8 cellular contexts compared by ENCODE assay signal in genomic region chr2:54634564-54635511, GRCh38.
DNase-seq lines count a peak whose midpoint lies in the region; ATAC-seq and TF ChIP-seq lines count a peak whose summit lies in the region.

No MANE protein-coding gene starts in this region.

- H3K36me3 Mint-ChIP-seq in activated B cell treated with CpG ODN at 0.5 μM for 24 hours (ENCODE audit: low read depth) (peaks cover 76% of the 10 kb centered on the region), neural progenitor cell (peaks cover 35% of the 10 kb centered on the region)

- POLR2A ChIA-PET in AG04449 (lab: Yijun Ruan, JAX) (no interaction called here), activated B cell treated with CpG ODN at 0.5 μM for 24 hours (lab: Charles Lee) (interaction anchor here (0.7 to 2.7 kb wide), 9 partner anchors 10 to 110 kb away, joined by 3 to 31 read pairs (median 6); no protein-coding TSS in a partner anchor)

- in situ Hi-C loops in GM18951 (cut with MboI; ENCODE audit: low sequenced_read_pairs, unreplicated experiment) = loop anchor here (10.0 kb wide), 1 partner anchor 60 kb away; no protein-coding TSS in a partner anchor

- H3K9me3 Mint-ChIP-seq in activated B cell treated with CpG ODN at 0.5 μM for 24 hours (no peaks in the 10 kb centered on the region), neural progenitor cell (no peaks in the 10 kb centered on the region)

- H3K4me3 Mint-ChIP-seq in activated B cell treated with CpG ODN at 0.5 μM for 24 hours (peak overlapping the region; percentile 47), neural progenitor cell (no peak overlapping the region)

- CTCF ChIA-PET in AG04449 (lab: Yijun Ruan, JAX) (interaction anchor here (0.8 to 2.7 kb wide), 4 partner anchors 10 to 528 kb away, joined by 4 to 7 read pairs (median 5); no protein-coding TSS in a partner anchor), activated B cell treated with CpG ODN at 0.5 μM for 24 hours (lab: Charles Lee) (interaction anchor here (0.7 to 3.5 kb wide), 5 partner anchors 72 to 528 kb away, joined by 3 to 13 read pairs (median 8); no protein-coding TSS in a partner anchor)

- H3K4me1 ChIP-seq in sigmoid colon (peaks cover 0 to 64% (median 56%) of the 10 kb centered on the region in 4 donors), neural progenitor cell (no peaks in the 10 kb centered on the region)

- no peak overlapping the region for H2AFZ ChIP-seq in neural progenitor cell (replicated peaks)

- no peaks in the 10 kb centered on the region for H4K20me1 ChIP-seq in neural progenitor cell (ENCODE audit: low read depth)

- H3K4me1 Mint-ChIP-seq in activated B cell treated with CpG ODN at 0.5 μM for 24 hours = peaks cover 59% of the 10 kb centered on the region
- H3K4me1 Mint-ChIP-seq in neural progenitor cell = peaks cover 10% of the 10 kb centered on the region

- H3K4me3 ChIP-seq in AG04449 (ENCODE audit: low read depth, low read length) = peak overlapping the region; percentile 32
- peak overlapping the region in 1 of 4 donors; percentile 1 for H3K4me3 ChIP-seq in sigmoid colon
- no peak overlapping the region for H3K4me3 ChIP-seq in neural progenitor cell

- H3K4me2 ChIP-seq in neural progenitor cell = no peak overlapping the region

- peaks cover 33 to 65% (median 42%) of the 10 kb centered on the region in 4 donors for H3K36me3 ChIP-seq in sigmoid colon
- H3K36me3 ChIP-seq in neural progenitor cell = peaks cover 8% of the 10 kb centered on the region

- H3F3A ChIP-seq in neural progenitor cell (ENCODE audit: low read depth) = no peaks in the 10 kb centered on the region

- H3K27ac ChIP-seq in sigmoid colon (peak overlapping the region; percentile 65 to 71 (median 70)), neural progenitor cell (no peak overlapping the region)

- H3K27ac Mint-ChIP-seq in activated B cell treated with CpG ODN at 0.5 μM for 24 hours = peak overlapping the region; percentile 97
- H3K27ac Mint-ChIP-seq in neural progenitor cell = no peak overlapping the region

- 53 to 72% methylated on average over 16 of the region's 16 CpGs for WGBS in sigmoid colon, 2 donors

- TF ChIP-seq EP300 in sigmoid colon (IDR thresholded peaks at IDR 0.05) = no peak

- H3K79me2 ChIP-seq in neural progenitor cell (ENCODE audit: low read depth) = no peaks in the 10 kb centered on the region

- DNase-seq in AG04449 (ENCODE audit: low read depth, low spot score) (no peak), activated B cell treated with CpG ODN at 0.5 μM for 24 hours (peak; percentile 42), glomerular endothelial cell (ENCODE audit: extremely low read depth, low read depth, low spot score) (peak; percentile 93), sigmoid colon (peak; percentile 84), neural progenitor cell (ENCODE audit: low spot score) (no peak), NCI-H82 treated with DMSO at 0.1 percent for 48 hours (lab: John Stamatoyannopoulos, UW; ENCODE audit: unreplicated experiment) (no peak)

- H3K9me3 ChIP-seq in sigmoid colon = no peaks in the 10 kb centered on the region
- no peaks in the 10 kb centered on the region for H3K9me3 ChIP-seq in neural progenitor cell (ENCODE audit: low read depth)

- no peaks in the 10 kb centered on the region for H3K27me3 ChIP-seq in sigmoid colon
- no peaks in the 10 kb centered on the region for H3K27me3 ChIP-seq in neural progenitor cell

- H3K27me3 Mint-ChIP-seq in activated B cell treated with CpG ODN at 0.5 μM for 24 hours (no peaks in the 10 kb centered on the region), neural progenitor cell (ENCODE audit: insufficient read depth, low read depth) (no peaks in the 10 kb centered on the region)

- intact Hi-C loops in activated B cell treated with CpG ODN at 0.5 μM for 24 hours (cut with micrococcal nuclease) (loop anchor here (1.0 to 5.0 kb wide), 7 partner anchors 37 to 528 kb away; no protein-coding TSS in a partner anchor), sigmoid colon (cut with DNase I) (no loop called here)

- peak; percentile 74 for ATAC-seq in HG03095 (IDR thresholded peaks at IDR 0.05; ENCODE audit: unreplicated experiment)
- peak; percentile 73 for ATAC-seq in activated B cell treated with CpG ODN at 0.5 μM for 24 hours (ENCODE audit: low read depth)

- no peak overlapping the region for H3K9ac ChIP-seq in neural progenitor cell

- TF ChIP-seq CTCF in AG04449 (IDR thresholded peaks at IDR 0.05; ENCODE audit: insufficient read depth, low read length, missing control alignments) = no peak
- TF ChIP-seq CTCF in activated B cell treated with CpG ODN at 0.5 μM for 24 hours (IDR thresholded peaks at IDR 0.05) = no peak
- no peak for TF ChIP-seq CTCF in sigmoid colon (IDR thresholded peaks at IDR 0.05)
- no peak for TF ChIP-seq CTCF in neural progenitor cell (IDR thresholded peaks at IDR 0.05)

- peak; percentile 40 for TF ChIP-seq POLR2A in GM18951 (IDR thresholded peaks at IDR 0.05; ENCODE audit: extremely low read depth, insufficient read depth, insufficient read length)
- no peak for TF ChIP-seq POLR2A in sigmoid colon (IDR thresholded peaks at IDR 0.05)

Comparison
In these comparisons a context has a peak if more than half of its experiments do, and no peak if none do; other contexts are left out.
1. DNase-seq: peak in activated B cell treated with CpG ODN at 0.5 μM for 24 hours (single experiment), glomerular endothelial cell (single experiment) and sigmoid colon (single experiment); none in AG04449 (single experiment), neural progenitor cell (single experiment) and NCI-H82 treated with DMSO at 0.1 percent for 48 hours (single experiment).